12 cellular contexts compared by ENCODE assay signal in genomic region chr2:14907014-14907612, GRCh38.
DNase-seq lines count a peak whose midpoint lies in the region; ATAC-seq, FAIRE-seq and TF ChIP-seq lines count a peak whose summit lies in the region.
"Had no signal": no experiment of that assay in that cellular context is flagged by ENCODE, and none has a peak within 500 bp of the region (broad histone marks: within the 10 kb centered on the region; RNA-seq: fewer than 3 reads in every experiment).

No MANE protein-coding gene starts in this region.

- no peaks in the 10 kb centered on the region for H3K36me3 ChIP-seq in HepG2 (replicated peaks in 1 of 2; ENCODE audit: control insufficient read depth in 1 of 2, insufficient read depth in 2 of 2, low read length in 2 of 2)
- no peaks in the 10 kb centered on the region for H3K36me3 ChIP-seq in right lobe of liver
- H3K36me3 ChIP-seq: esophagus squamous epithelium had no signal

- peaks cover 3% of the 10 kb centered on the region; the same call in 1 of the 2 replicates for H3K27me3 Mint-ChIP-seq in WTC11 (ENCODE audit: low read depth)

- no peaks in the 10 kb centered on the region for H4K20me1 ChIP-seq in HepG2 (ENCODE audit: insufficient read depth, low read length)

- H3K4me1 ChIP-seq in HepG2 (ENCODE audit: insufficient read depth, low read length), result no peaks in the 10 kb centered on the region
- H3K4me1 ChIP-seq in right lobe of liver, result no peaks in the 10 kb centered on the region
- H3K4me1 ChIP-seq: esophagus squamous epithelium had no signal

- no peaks in the 10 kb centered on the region for H3K9me3 ChIP-seq in HepG2 (ENCODE audit: low read length)
- no peaks in the 10 kb centered on the region for H3K9me3 ChIP-seq in right lobe of liver
- H3K9me3 ChIP-seq: esophagus squamous epithelium had no signal

- CTCF ChIA-PET in HepG2 (lab: Yijun Ruan, JAX; ENCODE audit: low intra/inter-chr PET ratio, low total read pairs) (no interaction called here), WTC11 (lab: Charles Lee) (interaction anchor here (0.6 to 1.6 kb wide), 3 partner anchors 45 to 670 kb away, joined by 3 to 6 read pairs (median 3); no protein-coding TSS in a partner anchor)

- H3K4me2 ChIP-seq in HepG2 (ENCODE audit: low read depth, low read length), result no peak overlapping the region

- H3K4me1 Mint-ChIP-seq in WTC11, result peaks cover 26% of the 10 kb centered on the region

- H3K4me3 Mint-ChIP-seq in WTC11, result no peak overlapping the region

- no peaks in the 10 kb centered on the region for H3K9me3 Mint-ChIP-seq in WTC11

- ATAC-seq in HepG2 (peak; percentile 80), right lobe of liver (no peak), WTC11 (peak; percentile 19; the same call in 1 of the 2 replicates), HG03108 (IDR thresholded peaks at IDR 0.05; ENCODE audit: unreplicated experiment) (no peak)

- no peaks in the 10 kb centered on the region for H3K36me3 Mint-ChIP-seq in WTC11

- no peak overlapping the region for H2AFZ ChIP-seq in HepG2 (ENCODE audit: low read length)

- no peak overlapping the region for H3K9ac ChIP-seq in HepG2 (ENCODE audit: insufficient read depth, low read depth, low read length)

- no peaks in the 10 kb centered on the region; a peak in 2 of 5 replicates for H3K27me3 ChIP-seq in HepG2 (ENCODE audit: control insufficient read depth in 1 of 2, insufficient read depth in 2 of 2, low read length in 2 of 2)
- H3K27me3 ChIP-seq in right lobe of liver, result no peaks in the 10 kb centered on the region
- H3K27me3 ChIP-seq: esophagus squamous epithelium had no signal

- no TSS peak for BruUV-seq in HepG2 (replicated peaks; lab: Mats Ljungman, UMichigan)

- 36% methylated on average over 8 of the region's 8 CpGs for WGBS in HepG2 (ENCODE audit: low lambda C conversion rate)
- 63% methylated on average over 8 of the region's 8 CpGs for WGBS in right lobe of liver (ENCODE audit: insufficient coverage, low coverage, low lambda C conversion rate, missing lambda C conversion rate)

- H3K4me3 ChIP-seq in HepG2 (replicated peaks in 1 of 3; ENCODE audit: insufficient read depth in 1 of 3, low read depth in 2 of 3, low read length in 3 of 3) (no peak overlapping the region), right lobe of liver (no peak overlapping the region), foreskin fibroblast (ENCODE audit: low read depth in 1 of 2, low read length in 2 of 2) (no peak overlapping the region)
- H3K4me3 ChIP-seq: esophagus squamous epithelium had no signal

- TF ChIP-seq RAD21 in HepG2 (CRISPR knock-in tag; IDR thresholded peaks at IDR 0.05), result no peak

- H3K27ac Mint-ChIP-seq in WTC11, result no peak overlapping the region

- POLR2A ChIA-PET in HepG2 (lab: Yijun Ruan, JAX), result no interaction called here
- POLR2A ChIA-PET in WTC11 (lab: Charles Lee), result no interaction called here

- peak; percentile 39 for TF ChIP-seq CTCF in HepG2 (CRISPR knock-in tag; IDR thresholded peaks at IDR 0.05)
- peak in 1 of 4 donors; percentile 10 for TF ChIP-seq CTCF in right lobe of liver (IDR thresholded peaks at IDR 0.05)
- no peak for TF ChIP-seq CTCF in WTC11 (IDR thresholded peaks at IDR 0.05)
- no peak for TF ChIP-seq CTCF in foreskin fibroblast (IDR thresholded peaks at IDR 0.05; ENCODE audit: low read depth, low read length)

- TF ChIP-seq EP300 in HepG2 (IDR thresholded peaks at IDR 0.05; ENCODE audit: low read depth in 2 of 2, low read length in 2 of 2) (no peak), HepG2 (CRISPR knock-in tag; IDR thresholded peaks at IDR 0.05; ENCODE audit: borderline replicate concordance) (no peak)

- TF ChIP-seq POLR2A in HepG2 (IDR thresholded peaks at IDR 0.05; ENCODE audit: insufficient read depth in 1 of 2, low read depth in 2 of 2, low read length in 2 of 2) (no peak), right lobe of liver (IDR thresholded peaks at IDR 0.05) (no peak)

- no peaks in the 10 kb centered on the region for H3K79me2 ChIP-seq in HepG2 (ENCODE audit: insufficient read depth, low read length)

- intact Hi-C loops in HepG2 (cut with micrococcal nuclease; ENCODE audit: unreplicated experiment), result loop anchor here (10.0 kb wide), 2 partner anchors 248 to 272 kb away; partner anchors contain the start of gene LRATD1
- intact Hi-C loops in right lobe of liver (cut with DNase I), result no loop called here

- H3K27ac ChIP-seq in HepG2 (ENCODE audit: extremely low read length, insufficient read depth, low read length) (no peak overlapping the region), right lobe of liver (no peak overlapping the region)
- H3K27ac ChIP-seq: esophagus squamous epithelium had no signal

- in situ Hi-C loops in HepG2 (cut with HindIII; ENCODE audit: extremely low pct_ligation_motif_present, low pct_unique_long_range_greater_than_20kb), result loop anchor here (25.0 kb wide), 1 partner anchor 680 kb away; the partner anchor contains the start of gene DDX1

- peak; percentile 13 for DNase-seq in HepG2 (ENCODE audit: low spot score)
- DNase-seq in right lobe of liver, result no peak
- peak; percentile 81 for DNase-seq in NCI-H524 treated with DMSO at 0.1 percent for 48 hours (lab: John Stamatoyannopoulos, UW)
- no peak for DNase-seq in WTC11 (ENCODE audit: low spot score)
- DNase-seq in urothelium cell line (ENCODE audit: low spot score), result peak; percentile 18
- no peak for DNase-seq in foreskin fibroblast
- DNase-seq in NCI-H1417 (lab: John Stamatoyannopoulos, UW), result no peak
- DNase-seq: aorta; esophagus squamous epithelium; midbrain; NK-92 treated with Interleukin-12 subunit alpha and Interleukin-12 subunit beta, amount 100 ng/mL, for 24 hours had no signal

- FAIRE-seq in HepG2 (lab: Jason Lieb, UNC), result no peak
- FAIRE-seq in urothelium cell line (lab: Jason Lieb, UNC), result no peak

TF ChIP-seq in HepG2, 621 proteins besides CTCF, POLR2A, EP300 and RAD21:
- TF ChIP-seq STAG1 (CRISPR knock-in tag; IDR thresholded peaks at IDR 0.05), result peak; percentile 40
- TF ChIP-seq CEBPB (IDR thresholded peaks at IDR 0.05; ENCODE audit: borderline replicate concordance, low read depth, low read length), result peak; percentile 65; the same call in 1 of the 2 replicates
- no peak for TF ChIP-seq YEATS2 (CRISPR knock-in tag; IDR thresholded peaks at IDR 0.05; ENCODE audit: borderline replicate concordance)
- no peak for TF ChIP-seq MATR3 (CRISPR knock-in tag; IDR thresholded peaks at IDR 0.05)
- 0 out of 2 replicates have a peak, but pooled peaks have one; percentile 19 for TF ChIP-seq CEBPG (CRISPR knock-in tag; IDR thresholded peaks at IDR 0.05)

TF ChIP-seq in WTC11, 78 proteins besides CTCF, POLR2A, EP300 and RAD21:
- TF ChIP-seq, protein P1, sequence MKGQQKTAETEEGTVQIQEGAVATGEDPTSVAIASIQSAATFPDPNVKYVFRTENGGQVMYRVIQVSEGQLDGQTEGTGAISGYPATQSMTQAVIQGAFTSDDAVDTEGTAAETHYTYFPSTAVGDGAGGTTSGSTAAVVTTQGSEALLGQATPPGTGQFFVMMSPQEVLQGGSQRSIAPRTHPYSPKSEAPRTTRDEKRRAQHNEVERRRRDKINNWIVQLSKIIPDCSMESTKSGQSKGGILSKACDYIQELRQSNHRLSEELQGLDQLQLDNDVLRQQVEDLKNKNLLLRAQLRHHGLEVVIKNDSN (CRISPR knock-in tag; IDR thresholded peaks at IDR 0.05), result no peak
- TF ChIP-seq ZNF396 (CRISPR knock-in tag; IDR thresholded peaks at IDR 0.05; ENCODE audit: borderline replicate concordance) (no peak), ZSCAN18 (CRISPR knock-in tag; IDR thresholded peaks at IDR 0.05) (no peak), PRRX2 (CRISPR knock-in tag; IDR thresholded peaks at IDR 0.05) (no peak), ZNF423 (CRISPR knock-in tag; IDR thresholded peaks at IDR 0.05) (no peak)
TF ChIP-seq in WTC11: peak in this region for 0.

Comparison
In these comparisons a context has a peak if more than half of its experiments do, and no peak if none do; other contexts are left out.
1. ATAC-seq: peak in HepG2 (single experiment) and WTC11 (single experiment); none in right lobe of liver (0 of 4) and HG03108 (single experiment).
2. DNase-seq: peak in HepG2 (single experiment), NCI-H524 treated with DMSO at 0.1 percent for 48 hours (single experiment) and urothelium cell line (single experiment); none in right lobe of liver (0 of 3), WTC11 (single experiment), foreskin fibroblast (0 of 2) and NCI-H1417 (0 of 3).
3. Of the 50 proteins assayed by ChIP-seq in both HepG2 and WTC11: peak only in HepG2: CTCF; only in WTC11: none; in both: none; in neither: 49.